ENCODE assay signal across 1 cellular context in genomic region chr3:177483182-177483967, GRCh38.
TF ChIP-seq lines count a peak whose summit lies in the region.

No MANE protein-coding gene starts in this region.

TF ChIP-seq in K562, 482 proteins besides CTCF, POLR2A, EP300 and RAD21 (continued from another document and continues in another):
- TF ChIP-seq ZBTB11 (CRISPR knock-in tag; IDR thresholded peaks at IDR 0.05), result peak in 1 of 3 experiments; percentile 63; a peak in 1 of 6 replicates
- no peak for TF ChIP-seq MEF2A (IDR thresholded peaks at IDR 0.05; ENCODE audit: control insufficient read depth, low read depth, low read length)
- TF ChIP-seq NR0B1 (IDR thresholded peaks at IDR 0.05; ENCODE audit: partially characterized antibody), result no peak
- peak; percentile 94 to 98 for TF ChIP-seq RCOR1 (IDR thresholded peaks at IDR 0.05; ENCODE audit: borderline replicate concordance in 1 of 2, low read depth in 2 of 2, low read length in 2 of 2)
- no peak for TF ChIP-seq PYGO2 (tag; IDR thresholded peaks at IDR 0.05)
- TF ChIP-seq ZNF174 (CRISPR knock-in tag; IDR thresholded peaks at IDR 0.05), result no peak
- TF ChIP-seq ZMIZ1 (IDR thresholded peaks at IDR 0.05; ENCODE audit: low read depth in 2 of 2, low read length in 2 of 2), result peak in 1 of 2 experiments; percentile 88; a peak in 2 of 4 replicates
- peak; percentile 92 for TF ChIP-seq TAL1 (IDR thresholded peaks at IDR 0.05)
- TF ChIP-seq MLX (CRISPR knock-in tag; conservative IDR thresholded peaks at IDR 0.05), result no peak
- TF ChIP-seq TAF1 (IDR thresholded peaks at IDR 0.05; ENCODE audit: control insufficient read depth, extremely low read depth, insufficient read depth, low read length, severe bottlenecking), result no peak
- no peak for TF ChIP-seq PREB (CRISPR knock-in tag; IDR thresholded peaks at IDR 0.05)
- TF ChIP-seq E2F6 (IDR thresholded peaks at IDR 0.05; ENCODE audit: borderline replicate concordance in 1 of 2, extremely low read depth in 1 of 2, insufficient read depth in 1 of 2, insufficient read length in 1 of 2, low read depth in 1 of 2, low read length in 1 of 2, poor library complexity in 1 of 2, severe bottlenecking in 1 of 2), result no peak
- TF ChIP-seq FOXJ2 (tag; IDR thresholded peaks at IDR 0.05), result peak; percentile 91
- no peak for TF ChIP-seq SAFB (IDR thresholded peaks at IDR 0.05; ENCODE audit: borderline replicate concordance, low read depth, low read length)
- TF ChIP-seq CREB3L1 (IDR thresholded peaks at IDR 0.05; ENCODE audit: borderline replicate concordance, low read depth), result no peak
- TF ChIP-seq MTA2 (IDR thresholded peaks at IDR 0.05; ENCODE audit: low read depth), result peak; percentile 88
- no peak for TF ChIP-seq ARID3B (CRISPR knock-in tag; IDR thresholded peaks at IDR 0.05; ENCODE audit: borderline replicate concordance)
- TF ChIP-seq TEAD1 (CRISPR knock-in tag; IDR thresholded peaks at IDR 0.05), result peak in 1 of 2 experiments; percentile 36; a peak in 1 of 4 replicates
- peak in 1 of 2 experiments; percentile 32; a peak in 1 of 4 replicates for TF ChIP-seq NONO (IDR thresholded peaks at IDR 0.05; ENCODE audit: low read depth in 2 of 2, low read length in 1 of 2)
- TF ChIP-seq ETV6 (IDR thresholded peaks at IDR 0.05; ENCODE audit: borderline replicate concordance in 1 of 2, low read depth in 2 of 2, low read length in 1 of 2), result no peak; a peak in 1 of 4 replicates
- no peak for TF ChIP-seq ETV6 (CRISPR knock-in tag; IDR thresholded peaks at IDR 0.05; ENCODE audit: borderline replicate concordance)
- TF ChIP-seq CTCFL (IDR thresholded peaks at IDR 0.05; ENCODE audit: borderline replicate concordance, insufficient read depth, low read depth, low read length, poor library complexity, severe bottlenecking), result no peak
- peak; percentile 95 for TF ChIP-seq TCF3 (CRISPR knock-in tag; IDR thresholded peaks at IDR 0.05)
- no peak for TF ChIP-seq SP2 (IDR thresholded peaks at IDR 0.05; ENCODE audit: extremely low read depth, low read depth, low read length, poor library complexity, severe bottlenecking)
- no peak for TF ChIP-seq RBM39 (optimal IDR thresholded peaks at IDR 0.05; ENCODE audit: low read depth, low read length)
- no peak; the same call in 1 of the 2 replicates for TF ChIP-seq USF1 (CRISPR knock-in tag; IDR thresholded peaks at IDR 0.05)
- TF ChIP-seq DEAF1 (CRISPR knock-in tag; IDR thresholded peaks at IDR 0.05), result peak; percentile 62; the same call in 1 of the 2 replicates
- no peak for TF ChIP-seq ZNF280B (CRISPR knock-in tag; IDR thresholded peaks at IDR 0.05)
- no peak for TF ChIP-seq PRMT5 (CRISPR knock-in tag; IDR thresholded peaks at IDR 0.05)
- TF ChIP-seq ESRRB (CRISPR knock-in tag; IDR thresholded peaks at IDR 0.05; ENCODE audit: borderline replicate concordance), result no peak
- TF ChIP-seq ZBTB9 (CRISPR knock-in tag; IDR thresholded peaks at IDR 0.05), result no peak
